8 cellular contexts compared by ENCODE assay signal in genomic region chr20:9912858-9913434, GRCh38.
DNase-seq lines count a peak whose midpoint lies in the region; ATAC-seq and TF ChIP-seq lines count a peak whose summit lies in the region.

No MANE protein-coding gene starts in this region.

- no peak overlapping the region for H3K4me3 Mint-ChIP-seq in MCF 10A (ENCODE audit: unreplicated experiment)
- H3K4me3 Mint-ChIP-seq in stimulated activated naive CD8-positive, alpha-beta T cell treated with anti-CD3 and anti-CD28 coated beads, Interleukin-15, amount 100 ng/mL, for 72 hours, result no peak overlapping the region

- no peak overlapping the region for H3K27ac ChIP-seq in AG04450 (ENCODE audit: low read depth, low read length)

- H3K27ac Mint-ChIP-seq in MCF 10A (ENCODE audit: low read depth, unreplicated experiment), result no peak overlapping the region
- no peak overlapping the region for H3K27ac Mint-ChIP-seq in stimulated activated naive CD8-positive, alpha-beta T cell treated with anti-CD3 and anti-CD28 coated beads, Interleukin-15, amount 100 ng/mL, for 72 hours

- no peak overlapping the region for H3K4me3 ChIP-seq in AG04450 (ENCODE audit: low read depth, low read length)

- intact Hi-C loops in MCF 10A (cut with micrococcal nuclease), result loop anchor here (1.0 to 10.0 kb wide), 2 partner anchors 296 to 508 kb away; no protein-coding TSS in a partner anchor

- H3K9me3 ChIP-seq in AG04450 (ENCODE audit: control insufficient read depth, insufficient read depth, low read length), result no peaks in the 10 kb centered on the region

- no peak for ATAC-seq in stimulated activated naive CD8-positive, alpha-beta T cell treated with anti-CD3 and anti-CD28 coated beads, Interleukin-15, amount 100 ng/mL, for 72 hours

- peaks cover 18% of the 10 kb centered on the region for H3K27me3 Mint-ChIP-seq in MCF 10A (ENCODE audit: insufficient read depth, unreplicated experiment)
- H3K27me3 Mint-ChIP-seq in stimulated activated naive CD8-positive, alpha-beta T cell treated with anti-CD3 and anti-CD28 coated beads, Interleukin-15, amount 100 ng/mL, for 72 hours, result peaks cover 31% of the 10 kb centered on the region

- H3K27me3 ChIP-seq in AG04450 (ENCODE audit: control insufficient read depth, insufficient read depth, low read length), result no peaks in the 10 kb centered on the region

- H3K9me3 Mint-ChIP-seq in MCF 10A (ENCODE audit: unreplicated experiment), result no peaks in the 10 kb centered on the region
- H3K9me3 Mint-ChIP-seq in stimulated activated naive CD8-positive, alpha-beta T cell treated with anti-CD3 and anti-CD28 coated beads, Interleukin-15, amount 100 ng/mL, for 72 hours, result no peaks in the 10 kb centered on the region

- BruUV-seq in MCF 10A (replicated peaks; lab: Mats Ljungman, UMichigan), result no TSS peak

- peak; percentile 86 for TF ChIP-seq CTCF in AG04450 (IDR thresholded peaks at IDR 0.05; ENCODE audit: low read depth, low read length)
- TF ChIP-seq CTCF in GM10248 (IDR thresholded peaks at IDR 0.05; ENCODE audit: control extremely low read depth, extremely low read depth, low read depth, missing control alignments), result peak; percentile 92
- TF ChIP-seq CTCF in MCF 10A (IDR thresholded peaks at IDR 0.05; ENCODE audit: unreplicated experiment), result peak; percentile 64

- POLR2A ChIA-PET in AG04450 (lab: Yijun Ruan, JAX) (no interaction called here), GM10248 (lab: Yijun Ruan, JAX) (no interaction called here), MCF 10A (lab: Yijun Ruan, JAX) (interaction anchor here (0.6 to 1.2 kb wide), 3 partner anchors 13 to 964 kb away, joined by 3 to 4 read pairs (median 3); no protein-coding TSS in a partner anchor)

- no peaks in the 10 kb centered on the region for H3K4me1 Mint-ChIP-seq in MCF 10A (ENCODE audit: insufficient read depth, unreplicated experiment)
- no peaks in the 10 kb centered on the region for H3K4me1 Mint-ChIP-seq in stimulated activated naive CD8-positive, alpha-beta T cell treated with anti-CD3 and anti-CD28 coated beads, Interleukin-15, amount 100 ng/mL, for 72 hours

- CTCF ChIA-PET in AG04450 (lab: Charles Lee), result interaction anchor here (0.6 to 10.7 kb wide), 42 partner anchors 9 to 1892 kb away, joined by 3 to 297 read pairs (median 4); no protein-coding TSS in a partner anchor
- CTCF ChIA-PET in GM10248 (lab: Yijun Ruan, JAX), result interaction anchor here (0.7 to 11.9 kb wide), 26 partner anchors 8 to 545 kb away, joined by 3 to 117 read pairs (median 4); no protein-coding TSS in a partner anchor
- CTCF ChIA-PET in MCF 10A (lab: Yijun Ruan, JAX), result interaction anchor here (0.6 to 7.8 kb wide), 82 partner anchors 10 to 1861 kb away, joined by 3 to 130 read pairs (median 4); partner anchors contain the start of gene JAG1

- DNase-seq in AG04450 (ENCODE audit: low read depth, low spot score) (peak; percentile 3), GM10248 (ENCODE audit: extremely low spot score) (peak; percentile 24), HS-27A (ENCODE audit: low read depth) (peak; percentile 15), RPMI7951 (ENCODE audit: low read depth) (peak; percentile 55), MCF 10A (ENCODE audit: unreplicated experiment) (peak; percentile 56), left kidney (ENCODE audit: low read depth, low spot score) (peak; percentile 68), NCI-H524 treated with DMSO at 0.1 percent for 48 hours (lab: John Stamatoyannopoulos, UW) (no peak)
- peak; percentile 17 to 23 for DNase-seq in stimulated activated naive CD8-positive, alpha-beta T cell treated with anti-CD3 and anti-CD28 coated beads, Interleukin-15, amount 100 ng/mL, for 72 hours

- H3K36me3 Mint-ChIP-seq in MCF 10A (ENCODE audit: insufficient read depth, unreplicated experiment), result no peaks in the 10 kb centered on the region
